Comparison of ENCODE assay signal across 8 cellular contexts in genomic region chr7:30285531-30286284, GRCh38. TPM values are rescaled to one million over a fixed set of nuclear protein-coding genes. Genes with fewer than 3 reads are reported as not detected.
DNase-seq lines count a peak whose midpoint lies in the region; ATAC-seq, FAIRE-seq and TF ChIP-seq lines count a peak whose summit lies in the region.

No MANE protein-coding gene starts in this region.

- peak; percentile 81 for FAIRE-seq in GM18507 (lab: Jason Lieb, UNC)

- no peak for TF ChIP-seq POLR2A in Peyer's patch (IDR thresholded peaks at IDR 0.05)
- TF ChIP-seq POLR2A in uterus (IDR thresholded peaks at IDR 0.05): no peak

- WGBS in trophoblast cell (ENCODE audit: extremely low coverage, insufficient coverage, insufficient read length): no CpG with 5 or more reads among the region's 79 CpGs

- intact Hi-C loops in uterus (cut with DNase I; ENCODE audit: low total_unique reads): no loop called here

- H4K8ac ChIP-seq in trophoblast cell (ENCODE audit: low read depth, low read length): peak overlapping the region; percentile 70

- H2AK5ac ChIP-seq in trophoblast cell (ENCODE audit: low read length): no peak overlapping the region

- H3K14ac ChIP-seq in trophoblast cell (ENCODE audit: low read length): peak overlapping the region; percentile 96

- DNase-seq in ACHN (peak; percentile 72), GM18507 (ENCODE audit: extremely low spot score, insufficient read length, low read depth) (no peak), Peyer's patch (peak; percentile 53 to 78 (median 64)), globus pallidus (ENCODE audit: low spot score) (peak; percentile 37), trophoblast cell (peak; percentile 32 to 47), uterus (peak; percentile 25 to 29)
- DNase-seq in activated effector memory CD4-positive, alpha-beta T cell treated with anti-CD3 and anti-CD28 coated beads, Interleukin-2, amount 50 U/mL, for 16 hours: peak; percentile 83

- peak overlapping the region; percentile 36 for H2BK120ac ChIP-seq in trophoblast cell (ENCODE audit: insufficient read depth, low read length, poor library complexity)

- H2BK5ac ChIP-seq in trophoblast cell (ENCODE audit: low read depth, low read length, poor library complexity): peak overlapping the region; percentile 84

- H3K23ac ChIP-seq in trophoblast cell (ENCODE audit: low read length): no peak overlapping the region

- peak overlapping the region; percentile 93 for H3K9ac ChIP-seq in trophoblast cell (ENCODE audit: low read length)

- no peaks in the 10 kb centered on the region for H3K27me3 ChIP-seq in Peyer's patch
- H3K27me3 ChIP-seq in trophoblast cell (ENCODE audit: insufficient read depth, low read length): no peaks in the 10 kb centered on the region
- no peaks in the 10 kb centered on the region for H3K27me3 ChIP-seq in uterus

- TF ChIP-seq CTCF in Peyer's patch (IDR thresholded peaks at IDR 0.05) (no peak), uterus (IDR thresholded peaks at IDR 0.05) (no peak)

- H3K36me3 ChIP-seq in Peyer's patch: no peaks in the 10 kb centered on the region
- H3K36me3 ChIP-seq in trophoblast cell (ENCODE audit: control insufficient read depth in 1 of 2, insufficient read depth in 2 of 2, low read length in 2 of 2): no peaks in the 10 kb centered on the region
- H3K36me3 ChIP-seq in uterus: no peaks in the 10 kb centered on the region

- H3K4me1 ChIP-seq in Peyer's patch: peaks cover 0 to 28% (median 6%) of the 10 kb centered on the region in 4 donors
- H3K4me1 ChIP-seq in trophoblast cell (ENCODE audit: control insufficient read depth in 1 of 2, insufficient read depth in 2 of 2, low read length in 2 of 2): peaks cover 0 to 2% of the 10 kb centered on the region in 2 experiments
- peaks cover 0 to 4% of the 10 kb centered on the region in 2 donors for H3K4me1 ChIP-seq in uterus

- peak overlapping the region; percentile 81 for H3K18ac ChIP-seq in trophoblast cell (ENCODE audit: low read length)

- H3K4me3 ChIP-seq in Peyer's patch: peak overlapping the region; percentile 74 to 96 (median 90)
- peak overlapping the region; percentile 97 for H3K4me3 ChIP-seq in trophoblast cell (ENCODE audit: low read depth, low read length)
- peak overlapping the region; percentile 91 to 97 for H3K4me3 ChIP-seq in uterus

- peaks cover 9% of the 10 kb centered on the region for H3K79me1 ChIP-seq in trophoblast cell (ENCODE audit: low read length)

- H3K27ac ChIP-seq in Peyer's patch (peak overlapping the region; percentile 99 to 100 (median 100)), trophoblast cell (ENCODE audit: low read depth, low read length) (peak overlapping the region; percentile 98), uterus (peak overlapping the region; percentile 98 to 99)

- H3K9me3 ChIP-seq in Peyer's patch (no peaks in the 10 kb centered on the region), trophoblast cell (ENCODE audit: insufficient read depth, low read depth, low read length) (no peaks in the 10 kb centered on the region), uterus (no peaks in the 10 kb centered on the region)

- H2AFZ ChIP-seq in trophoblast cell (ENCODE audit: insufficient read depth, low read length, poor library complexity): peak overlapping the region; percentile 83

- no peak overlapping the region for H4K12ac ChIP-seq in trophoblast cell (ENCODE audit: low read depth, low read length)

- H3K4ac ChIP-seq in trophoblast cell (ENCODE audit: low read depth, low read length): peak overlapping the region; percentile 49

- ATAC-seq in HG03103 (IDR thresholded peaks at IDR 0.05; ENCODE audit: low read depth, unreplicated experiment): peak; percentile 1

- H2BK12ac ChIP-seq in trophoblast cell (ENCODE audit: low read length): no peak overlapping the region

- in situ Hi-C loops in ACHN (cut with HindIII; ENCODE audit: low pct_ligation_motif_present, low pct_unique_long_range_greater_than_20kb, low sequenced_read_pairs): no loop called here

- peak overlapping the region; percentile 93 for H4K91ac ChIP-seq in trophoblast cell (ENCODE audit: low read depth, low read length)

- peak overlapping the region; percentile 61 for H3K4me2 ChIP-seq in trophoblast cell (ENCODE audit: low read length)

- peaks cover 11% of the 10 kb centered on the region for H3K79me2 ChIP-seq in trophoblast cell (ENCODE audit: control insufficient read depth, insufficient read depth, low read length, poor library complexity)

RNA-seq across cellular contexts. Expression of gene ZNRF2, which starts 1.3 kb away (rescaled TPM):
- total RNA-seq in Peyer's patch (10 to 100 TPM; 27.2 to 43.6 (median 36.5) TPM), uterus (10 to 100 TPM; 22.0 to 40.6 (median 27.3) TPM)
- 16.3 and 17.2 TPM in 2 replicates for polyA plus RNA-seq in trophoblast cell (2013)
